ENCODE assay signal across 8 cellular contexts in genomic region chr6:4018194-4019111, GRCh38.
DNase-seq lines count a peak whose midpoint lies in the region; ATAC-seq, FAIRE-seq and TF ChIP-seq lines count a peak whose summit lies in the region.

No MANE protein-coding gene starts in this region.

- H3K4me1 ChIP-seq in A673 (ENCODE audit: insufficient read depth, low read length, poor library complexity, severe bottlenecking) (peaks cover 24% of the 10 kb centered on the region), body of pancreas (peaks cover 49% of the 10 kb centered on the region), sigmoid colon (peaks cover 0 to 51% (median 47%) of the 10 kb centered on the region in 4 donors)

- TF ChIP-seq EP300 in sigmoid colon (IDR thresholded peaks at IDR 0.05), result peak in 1 of 4 donors; percentile 26

- WGBS in body of pancreas, 2 donors, result 0 to 1% methylated on average over 34 to 66 of the region's 69 CpGs
- 0% methylated on average over 69 of the region's 69 CpGs for WGBS in sigmoid colon, 2 donors

- CTCF ChIA-PET in A673 (lab: Charles Lee), result interaction anchor here (0.8 to 1.0 kb wide), 2 partner anchors 10 to 170 kb away, joined by 3 to 8 read pairs; partner anchors contain the start of gene FAM50B

- intact Hi-C loops in A673 (cut with micrococcal nuclease; ENCODE audit: unreplicated experiment), result no loop called here
- intact Hi-C loops in body of pancreas (cut with DNase I), result no loop called here
- intact Hi-C loops in sigmoid colon (cut with DNase I), result no loop called here

- H3K9me3 ChIP-seq in A673 (ENCODE audit: low read depth, low read length, poor library complexity, severe bottlenecking), result peaks cover 6% of the 10 kb centered on the region
- no peaks in the 10 kb centered on the region for H3K9me3 ChIP-seq in body of pancreas
- no peaks in the 10 kb centered on the region for H3K9me3 ChIP-seq in sigmoid colon

- TF ChIP-seq CTCF in A673 (conservative IDR thresholded peaks at IDR 0.05; ENCODE audit: low read depth, low read length), result peak; percentile 46
- TF ChIP-seq CTCF in body of pancreas (IDR thresholded peaks at IDR 0.05), result peak; percentile 4 to 73 (median 45)
- TF ChIP-seq CTCF in sigmoid colon (IDR thresholded peaks at IDR 0.05), result peak; percentile 18 to 72 (median 40)

- peak; percentile 47 for ATAC-seq in GM18858 (IDR thresholded peaks at IDR 0.05; ENCODE audit: unreplicated experiment)
- ATAC-seq in HG03066 (IDR thresholded peaks at IDR 0.05; ENCODE audit: low read depth, unreplicated experiment), result peak; percentile 54
- peak; percentile 87 for ATAC-seq in body of pancreas

- TF ChIP-seq POLR2A in body of pancreas (IDR thresholded peaks at IDR 0.05) (peak; percentile 84 to 94 (median 93)), sigmoid colon (IDR thresholded peaks at IDR 0.05) (peak; percentile 90 to 91)

- H3K36me3 ChIP-seq in A673 (ENCODE audit: insufficient read depth, low read length, poor library complexity, severe bottlenecking) (peaks cover 14% of the 10 kb centered on the region), body of pancreas (replicated peaks in 1 of 2; ENCODE audit: insufficient read depth in 1 of 2, low read depth in 2 of 2) (no peaks in the 10 kb centered on the region), sigmoid colon (peaks cover 0 to 5% (median 0%) of the 10 kb centered on the region in 4 donors)

- peak overlapping the region; percentile 96 for H3K27ac ChIP-seq in A673 (ENCODE audit: low read depth, low read length, poor library complexity, severe bottlenecking)
- H3K27ac ChIP-seq in body of pancreas, result peak overlapping the region; percentile 92 to 99 (median 97)
- H3K27ac ChIP-seq in sigmoid colon, result peak overlapping the region; percentile 96 to 99 (median 98)

- no peaks in the 10 kb centered on the region for H3K27me3 ChIP-seq in A673 (replicated peaks; ENCODE audit: insufficient read depth, low read depth, low read length, poor library complexity)
- H3K27me3 ChIP-seq in body of pancreas, result no peaks in the 10 kb centered on the region
- no peaks in the 10 kb centered on the region for H3K27me3 ChIP-seq in sigmoid colon

- BruUV-seq in A673 (replicated peaks; lab: Mats Ljungman, UMichigan), result no TSS peak

- peak; percentile 66 for FAIRE-seq in TTC549 (lab: Jason Lieb, UNC)

- DNase-seq in A673 (ENCODE audit: low spot score), result peak; percentile 98
- peak; percentile 68 for DNase-seq in NCI-H2107 (lab: John Stamatoyannopoulos, UW)
- DNase-seq in body of pancreas, result peak; percentile 95 to 97 (median 96)
- peak; percentile 74 for DNase-seq in iPS DF 4.7 (ENCODE audit: extremely low read depth, low spot score)
- DNase-seq in sigmoid colon, result peak; percentile 97

- H3K4me3 ChIP-seq in A673 (ENCODE audit: low read depth, low read length, poor library complexity, severe bottlenecking), result peak overlapping the region; percentile 73
- peak overlapping the region; percentile 55 to 65 for H3K4me3 ChIP-seq in body of pancreas
- peak overlapping the region; percentile 71 to 84 (median 76) for H3K4me3 ChIP-seq in sigmoid colon

- POLR2A ChIA-PET in A673 (lab: Charles Lee; ENCODE audit: low non-redundant PET), result interaction anchor here (0.6 kb wide), 1 partner anchor 268 kb away, joined by 3 read pairs; no protein-coding TSS in a partner anchor

Comparison
In these comparisons a context has a peak if more than half of its experiments do, and no peak if none do; other contexts are left out.
1. Peak in every context shown above with its lines: DNase-seq, ATAC-seq, H3K4me3 ChIP-seq and H3K27ac ChIP-seq.